21 cellular contexts compared by ENCODE assay signal in genomic region chr4:8044244-8044643, GRCh38.
"Had no signal": no experiment of that assay in that cellular context is flagged by ENCODE, and none has a peak within 500 bp of the region (broad histone marks: within the 10 kb centered on the region; RNA-seq: fewer than 3 reads in every experiment).

No MANE protein-coding gene starts in this region.

- FAIRE-seq: endothelial cell of umbilical vein, pancreas had no signal

- H3K27ac ChIP-seq: coronary artery, foreskin keratinocyte, heart right ventricle, pancreas, spleen, stomach, thoracic aorta had no signal

- H3K4me1 ChIP-seq: foreskin keratinocyte, heart right ventricle, pancreas, stomach had no signal

- DNase-seq: effector CD4-positive, alpha-beta T cell; endodermal cell; erythroblast; foreskin keratinocyte; heart right ventricle; hypothalamus; islet precursor cell; mammary epithelial cell; naive thymus-derived CD4-positive, alpha-beta T cell; nucleus accumbens; spleen; stimulated activated CD4-positive, alpha-beta T cell treated with anti-CD3 and anti-CD28 coated beads, Interleukin-15, amount 100 ng/mL, for 24 hours; stimulated activated CD4-positive, alpha-beta T cell treated with anti-CD3 and anti-CD28 coated beads, Interleukin-1b, Interleukin-23, amount 100 ng/mL, for 48 hours; stimulated activated CD4-positive, alpha-beta T cell treated with anti-CD3 and anti-CD28 coated beads, Interleukin-4, amount 100 ng/mL, for 4 hours; stimulated activated naive B cell treated with anti-CD40 and anti-IgM and Interleukin-4, amounts not matched to agents 10 μg/mL and 1 μg/mL and 100 μg/mL, for 72 hours; stomach had no signal

- H3K9me3 ChIP-seq: heart right ventricle, pancreas, spleen, stomach, thoracic aorta, transverse colon had no signal

- H3K27me3 ChIP-seq: heart right ventricle, pancreas, stomach, transverse colon had no signal

- H3K36me3 ChIP-seq: heart right ventricle, pancreas, stomach, transverse colon had no signal

- H3K4me3 ChIP-seq: coronary artery, heart right ventricle, pancreas, spleen, stomach, thoracic aorta, transverse colon had no signal
